Comparison of ENCODE assay signal across 20 cellular contexts in genomic region chr2:99691931-99692330, GRCh38.
DNase-seq lines count a peak whose midpoint lies in the region; ATAC-seq and TF ChIP-seq lines count a peak whose summit lies in the region.
"Had no signal": no experiment of that assay in that cellular context is flagged by ENCODE, and none has a peak within 500 bp of the region (broad histone marks: within the 10 kb centered on the region; RNA-seq: fewer than 3 reads in every experiment).

No MANE protein-coding gene starts in this region.

- DNase-seq in chondrocyte (ENCODE audit: low spot score) (no peak), right atrium auricular region (ENCODE audit: low spot score) (peak; percentile 69), psoas muscle (peak; percentile 57 to 81), GOT3 (lab: John Stamatoyannopoulos, UW) (no peak), natural killer cell (no peak), EL (no peak)
- DNase-seq: activated CD4-positive, alpha-beta T cell treated with anti-CD3 and anti-CD28 coated beads, Interleukin-2, amount 50 U/mL, for 4 hours; activated naive CD4-positive, alpha-beta T cell; activated T-cell treated with anti-CD3 and anti-CD28 coated beads for 4 hours; Caco-2; endodermal cell; NCI-H187; NCI-H446 had no signal

- H3K9me3 Mint-ChIP-seq in chondrocyte (ENCODE audit: low read depth) (no peaks in the 10 kb centered on the region), natural killer cell (no peaks in the 10 kb centered on the region)
- H3K9me3 Mint-ChIP-seq: endodermal cell; stimulated activated memory B cell treated with anti-CD40 and anti-IgM and Interleukin-4, amounts not matched to agents 10 μg/mL and 1 μg/mL and 100 μg/mL, for 72 hours had no signal

- intact Hi-C loops in psoas muscle (cut with DNase I) (no loop called here), natural killer cell (cut with micrococcal nuclease) (no loop called here)

- H3K4me1 ChIP-seq in HEK293 (ENCODE audit: control insufficient read depth, insufficient read depth, low read length) (no peaks in the 10 kb centered on the region), right atrium auricular region (peaks cover 0 to 56% of the 10 kb centered on the region in 2 donors), psoas muscle (peaks cover 10% of the 10 kb centered on the region)
- H3K4me1 ChIP-seq: ascending aorta, Caco-2 had no signal

- H3K27ac ChIP-seq in HEK293 (ENCODE audit: extremely low read depth, low read depth, low read length) (no peak overlapping the region), right atrium auricular region (no peak overlapping the region), psoas muscle (no peak overlapping the region)
- H3K27ac ChIP-seq: ascending aorta, thoracic aorta, WERI-Rb-1 had no signal

- CTCF ChIA-PET in HEK293 (lab: Yijun Ruan, JAX): interaction anchor here (0.8 kb wide), 1 partner anchor 25 kb away, joined by 3 read pairs; no protein-coding TSS in a partner anchor

- no peaks in the 10 kb centered on the region for H3K36me3 ChIP-seq in HEK293 (ENCODE audit: control insufficient read depth in 2 of 2, insufficient read depth in 1 of 2, low read length in 2 of 2)
- H3K36me3 ChIP-seq in right atrium auricular region: no peaks in the 10 kb centered on the region
- H3K36me3 ChIP-seq in psoas muscle (ENCODE audit: insufficient read depth in 1 of 2, low read depth in 1 of 2): no peaks in the 10 kb centered on the region
- H3K36me3 ChIP-seq: ascending aorta, thoracic aorta, WERI-Rb-1 had no signal

- TF ChIP-seq CTCF in HEK293 (tag by site-specific recombination; IDR thresholded peaks at IDR 0.05): no peak
- TF ChIP-seq CTCF in chondrocyte (IDR thresholded peaks at IDR 0.05): no peak
- TF ChIP-seq CTCF in right atrium auricular region (IDR thresholded peaks at IDR 0.05): no peak
- no peak for TF ChIP-seq CTCF in psoas muscle (IDR thresholded peaks at IDR 0.05)
- TF ChIP-seq CTCF in natural killer cell (IDR thresholded peaks at IDR 0.05): no peak

- ATAC-seq in psoas muscle (peak in 1 of 4 donors; percentile 52), natural killer cell (no peak), GM18517 (IDR thresholded peaks at IDR 0.05; ENCODE audit: unreplicated experiment) (no peak)
- ATAC-seq: K562; stimulated activated memory B cell treated with anti-CD40 and anti-IgM and Interleukin-4, amounts not matched to agents 10 μg/mL and 1 μg/mL and 100 μg/mL, for 72 hours had no signal

- POLR2A ChIA-PET in HEK293 (lab: Yijun Ruan, JAX): no interaction called here

- WGBS in psoas muscle, 3 donors: 48 to 52% (median 49%) methylated on average over 4 of the region's 4 CpGs

- H3K36me3 Mint-ChIP-seq in chondrocyte (ENCODE audit: low read depth) (peaks cover 5% of the 10 kb centered on the region), natural killer cell (no peaks in the 10 kb centered on the region)

- no peaks in the 10 kb centered on the region for H3K27me3 Mint-ChIP-seq in chondrocyte (ENCODE audit: low read depth)
- no peaks in the 10 kb centered on the region for H3K27me3 Mint-ChIP-seq in natural killer cell (ENCODE audit: low read depth in 2 of 2)
- H3K27me3 Mint-ChIP-seq: stimulated activated memory B cell treated with anti-CD40 and anti-IgM and Interleukin-4, amounts not matched to agents 10 μg/mL and 1 μg/mL and 100 μg/mL, for 72 hours had no signal

- H3K9me3 ChIP-seq in HEK293 (ENCODE audit: control insufficient read depth, insufficient read depth, low read depth, low read length) (no peaks in the 10 kb centered on the region), right atrium auricular region (no peaks in the 10 kb centered on the region), psoas muscle (no peaks in the 10 kb centered on the region)
- H3K9me3 ChIP-seq: ascending aorta, Caco-2, thoracic aorta had no signal

- H3K4me3 Mint-ChIP-seq in chondrocyte (ENCODE audit: unreplicated experiment) (no peak overlapping the region), natural killer cell (no peak overlapping the region)
- H3K4me3 Mint-ChIP-seq: endodermal cell; stimulated activated memory B cell treated with anti-CD40 and anti-IgM and Interleukin-4, amounts not matched to agents 10 μg/mL and 1 μg/mL and 100 μg/mL, for 72 hours had no signal

- H3K4me3 ChIP-seq in HEK293 (ENCODE audit: low read depth, low read length): no peak overlapping the region
- H3K4me3 ChIP-seq in right atrium auricular region: no peak overlapping the region
- no peak overlapping the region for H3K4me3 ChIP-seq in psoas muscle
- H3K4me3 ChIP-seq: ascending aorta, K562, thoracic aorta had no signal

- H3K27me3 ChIP-seq in right atrium auricular region (no peaks in the 10 kb centered on the region), psoas muscle (ENCODE audit: insufficient read depth in 3 of 3, low read length in 2 of 3) (no peaks in the 10 kb centered on the region)
- H3K27me3 ChIP-seq: ascending aorta had no signal

- H3K4me1 Mint-ChIP-seq in chondrocyte (ENCODE audit: low read depth) (peaks cover 55% of the 10 kb centered on the region), natural killer cell (no peaks in the 10 kb centered on the region)

- H3K27ac Mint-ChIP-seq in chondrocyte (ENCODE audit: unreplicated experiment) (peak overlapping the region; percentile 4), natural killer cell (no peak overlapping the region)
- H3K27ac Mint-ChIP-seq: endodermal cell had no signal

TF ChIP-seq in HEK293, 187 proteins besides CTCF, POLR2A, EP300 and RAD21:
- TF ChIP-seq EGR2 (tag by site-specific recombination; IDR thresholded peaks at IDR 0.05; ENCODE audit: low read depth) (peak; percentile 46; the same call in 1 of the 2 replicates), KLF1 (tag by site-specific recombination; IDR thresholded peaks at IDR 0.05) (peak; percentile 73), ZNF214 (tag by site-specific recombination; IDR thresholded peaks at IDR 0.05; ENCODE audit: borderline replicate concordance) (no peak), ZFHX2 (tag by site-specific recombination; conservative IDR thresholded peaks at IDR 0.05) (peak; percentile 65)
TF ChIP-seq in HEK293: peak in this region for 3.

Comparison
In these comparisons a context has a peak if more than half of its experiments do, and no peak if none do; other contexts are left out.
1. DNase-seq: peak in right atrium auricular region (single experiment) and psoas muscle (2 of 2); none in chondrocyte (single experiment), GOT3 (single experiment), natural killer cell (single experiment) and EL (single experiment).